ENCODE assay signal across 13 cellular contexts in genomic region chr6:33925869-33926268, GRCh38.
"Had no signal": no experiment of that assay in that cellular context is flagged by ENCODE, and none has a peak within 500 bp of the region (broad histone marks: within the 10 kb centered on the region; RNA-seq: fewer than 3 reads in every experiment).

No MANE protein-coding gene starts in this region.

- H3K36me3 ChIP-seq: colonic mucosa, heart right ventricle, prostate gland, upper lobe of left lung had no signal

- H3K4me3 ChIP-seq: colonic mucosa, heart right ventricle, prostate gland, upper lobe of left lung had no signal

- FAIRE-seq: endothelial cell of umbilical vein, islet of Langerhans had no signal

- H3K27me3 ChIP-seq: colonic mucosa, upper lobe of left lung had no signal

- H3K27ac ChIP-seq: colonic mucosa, heart right ventricle, prostate gland, upper lobe of left lung had no signal

- ATAC-seq: heart right ventricle; naive thymus-derived CD4-positive, alpha-beta T cell; sciatic nerve had no signal

- DNase-seq: activated CD4-positive, alpha-beta T cell treated with anti-CD3 and anti-CD28 coated beads for 48 hours; activated CD8-positive, alpha-beta memory T cell treated with anti-CD3 and anti-CD28 coated beads, Interleukin-2, amount 50 U/mL, for 48 hours; activated CD8-positive, alpha-beta T cell treated with anti-CD3 and anti-CD28 coated beads, Interleukin-2, amount 10 ng/mL, durations not matched to agents 7 days and 5 days; activated naive CD4-positive, alpha-beta T cell treated with Interleukin-2 at 50 U/mL for 16 hours; colonic mucosa; foreskin melanocyte; heart right ventricle; naive thymus-derived CD4-positive, alpha-beta T cell had no signal

- H3K4me1 ChIP-seq: colonic mucosa, heart right ventricle, prostate gland, upper lobe of left lung had no signal

- H3K9me3 ChIP-seq: colonic mucosa, prostate gland, upper lobe of left lung had no signal
